In genomic region chr15:60713096-60714084, GRCh38 we compare ENCODE assay signal across 13 cellular contexts.
A peak's percentile ranks its signal among the peaks of the same experiment; 100 is the strongest.
DNase-seq lines count a peak whose midpoint lies in the region; ATAC-seq and TF ChIP-seq lines count a peak whose summit lies in the region.
"Had no signal": no experiment of that assay in that cellular context is flagged by ENCODE, and none has a peak within 500 bp of the region (broad histone marks: within the 10 kb centered on the region; RNA-seq: fewer than 3 reads in every experiment).

No MANE protein-coding gene starts in this region.

- CTCF ChIA-PET in AG04449 (lab: Yijun Ruan, JAX) = no interaction called here

- no peaks in the 10 kb centered on the region for H3K36me3 ChIP-seq in adipocyte (ENCODE audit: control insufficient read depth, insufficient read depth, low read length, severe bottlenecking)
- H3K36me3 ChIP-seq in osteoblast (ENCODE audit: insufficient read depth, low read length) = no peaks in the 10 kb centered on the region
- H3K36me3 ChIP-seq: vagina had no signal

- intact Hi-C loops in Right ventricle myocardium superior (cut with DNase I) = no loop called here

- peak overlapping the region; percentile 70 for H3K4me2 ChIP-seq in osteoblast (ENCODE audit: insufficient read depth, low read length)

- H3K4me1 ChIP-seq in adipocyte (ENCODE audit: control insufficient read depth, insufficient read depth, low read length) (peaks cover 17% of the 10 kb centered on the region), osteoblast (ENCODE audit: insufficient read depth, low read length) (peaks cover 12% of the 10 kb centered on the region)

- TF ChIP-seq POLR2A in GM18505 (IDR thresholded peaks at IDR 0.05; ENCODE audit: borderline replicate concordance, extremely low read depth, insufficient read depth, insufficient read length) = no peak

- TF ChIP-seq CTCF in AG04449 (IDR thresholded peaks at IDR 0.05; ENCODE audit: insufficient read depth, low read length, missing control alignments) (no peak), osteoblast (IDR thresholded peaks at IDR 0.05; ENCODE audit: extremely low read depth, low read depth, low read length) (no peak)

- peak overlapping the region; percentile 86 for H3K27ac ChIP-seq in osteoblast (ENCODE audit: low read depth, low read length)
- H3K27ac ChIP-seq: vagina had no signal

- ATAC-seq in Right ventricle myocardium superior (ENCODE audit: poor library complexity) = peak; percentile 88
- ATAC-seq in GM18517 (IDR thresholded peaks at IDR 0.05; ENCODE audit: unreplicated experiment) = no peak
- ATAC-seq in GM18505 (IDR thresholded peaks at IDR 0.05; ENCODE audit: unreplicated experiment) = no peak
- ATAC-seq: activated naive CD4-positive, alpha-beta T cell treated with anti-CD3 and anti-CD28 coated beads, Interleukin-2, amount 50 U/mL, for 72 hours; PC-3 had no signal

- H3K79me2 ChIP-seq in osteoblast (ENCODE audit: insufficient read depth, low read length) = no peaks in the 10 kb centered on the region

- H3K4me3 ChIP-seq in AG04449 (ENCODE audit: low read depth, low read length) (no peak overlapping the region), adipocyte (ENCODE audit: low read length) (peak overlapping the region; percentile 46), osteoblast (ENCODE audit: insufficient read depth, low read length) (peak overlapping the region; percentile 26)
- H3K4me3 ChIP-seq: vagina had no signal

- POLR2A ChIA-PET in AG04449 (lab: Yijun Ruan, JAX) = no interaction called here

- peak overlapping the region; percentile 45 for H2AFZ ChIP-seq in osteoblast (ENCODE audit: low read length)

- H3K9ac ChIP-seq in adipocyte (ENCODE audit: low read length) = no peak overlapping the region

- no peaks in the 10 kb centered on the region for H3K9me3 ChIP-seq in adipocyte (ENCODE audit: control insufficient read depth, low read length)
- no peaks in the 10 kb centered on the region for H3K9me3 ChIP-seq in osteoblast (ENCODE audit: low read depth, low read length)
- H3K9me3 ChIP-seq: vagina had no signal

- no peaks in the 10 kb centered on the region for H3K27me3 ChIP-seq in adipocyte (replicated peaks; ENCODE audit: control insufficient read depth, insufficient read depth, low read length)
- H3K27me3 ChIP-seq in osteoblast (ENCODE audit: insufficient read depth, low read length) = no peaks in the 10 kb centered on the region
- H3K27me3 ChIP-seq: vagina had no signal

- H4K20me1 ChIP-seq in osteoblast (ENCODE audit: insufficient read depth, low read length) = no peaks in the 10 kb centered on the region

- DNase-seq in AG04449 (ENCODE audit: low read depth, low spot score) (peak; percentile 21), adipocyte (ENCODE audit: low read depth) (peak; percentile 30), Right ventricle myocardium superior (no peak), osteoblast (ENCODE audit: insufficient read length, low spot score, missing footprints) (peak; percentile 87), HUDEP-2 (lab: John Stamatoyannopoulos, UW; ENCODE audit: unreplicated experiment in 76 of 76) (no peak), NCI-H446 treated with DMSO at 0.1 percent for 48 hours (lab: John Stamatoyannopoulos, UW) (no peak)
- DNase-seq: activated CD4-positive, alpha-beta memory T cell treated with anti-CD3 and anti-CD28 coated beads, Interleukin-2, amount 10 ng/mL, durations not matched to agents 7 days and 5 days; NCI-H2171 treated with DMSO at 0.1 percent for 48 hours; PC-3 had no signal

Comparison
In these comparisons a context has a peak if more than half of its experiments do, and no peak if none do; other contexts are left out.
1. DNase-seq: peak in AG04449 (single experiment), adipocyte (single experiment) and osteoblast (single experiment); none in Right ventricle myocardium superior (single experiment), HUDEP-2 (0 of 76) and NCI-H446 treated with DMSO at 0.1 percent for 48 hours (single experiment).